8 cellular contexts compared by ENCODE assay signal in genomic region chr20:48869442-48869841, GRCh38. TPM values are rescaled to one million over a fixed set of nuclear protein-coding genes. Genes with fewer than 3 reads are reported as not detected.
DNase-seq lines count a peak whose midpoint lies in the region; ATAC-seq, FAIRE-seq and TF ChIP-seq lines count a peak whose summit lies in the region.
"Not testable (repeated sequence)": the region's sequence is repeated elsewhere in the genome, so short reads cannot be mapped to it uniquely, and the experiment has no call there.

No MANE protein-coding gene starts in this region.

- not testable (repeated sequence) for H3K36me3 Mint-ChIP-seq in WTC11; neural crest cell (ENCODE audit: low read depth)

- H3K27ac ChIP-seq in HEK293 (ENCODE audit: extremely low read depth, low read depth, low read length); K562 (ENCODE audit: extremely low read depth, low read depth, low read length): not testable (repeated sequence)
- peak overlapping the region; percentile 71 for H3K27ac ChIP-seq in HL-60 (replicated peaks)
- peak overlapping the region; percentile 59 for H3K27ac ChIP-seq in psoas muscle
- H3K27ac ChIP-seq in gastrocnemius medialis = peak overlapping the region in 3 of 4 donors; percentile 71 to 76 (median 72)

- not testable (repeated sequence) for DNase-seq in HL-60 (ENCODE audit: low read depth in 1 of 2, low spot score in 1 of 2); HTR-8/SVneo (ENCODE audit: insufficient read length, low spot score); WTC11 (ENCODE audit: low spot score); K562 (ENCODE audit: extremely low read depth in 1 of 4, low spot score in 3 of 4); neural crest cell (ENCODE audit: low read depth, low spot score); psoas muscle; gastrocnemius medialis

- intact Hi-C loops in K562 (cut with micrococcal nuclease); psoas muscle (cut with DNase I); gastrocnemius medialis (cut with DNase I; ENCODE audit: low total_unique reads): not testable (repeated sequence)

- not testable (repeated sequence) for H3K27me3 ChIP-seq in HL-60 (ENCODE audit: insufficient read depth, poor library complexity, severe bottlenecking); K562 (ENCODE audit: control insufficient read depth in 2 of 2, insufficient read depth in 2 of 2, low read length in 2 of 2); psoas muscle (ENCODE audit: insufficient read depth in 3 of 3, low read length in 2 of 3); gastrocnemius medialis

- H3K27ac Mint-ChIP-seq in WTC11 (peak overlapping the region; percentile 65; the same call in 1 of the 2 replicates), neural crest cell (ENCODE audit: unreplicated experiment) (peak overlapping the region; percentile 32)

- not testable (repeated sequence) for H2AFZ ChIP-seq in K562 (ENCODE audit: low read depth, low read length)

- H3K4me1 Mint-ChIP-seq in WTC11, neural crest cell: not testable (repeated sequence)

- not testable (repeated sequence) for ATAC-seq in WTC11, K562, psoas muscle, gastrocnemius medialis

- CTCF ChIA-PET in HEK293 (lab: Yijun Ruan, JAX); WTC11 (lab: Charles Lee); K562 (lab: Yijun Ruan, JAX; ENCODE audit: low intra/inter-chr PET ratio): not testable (repeated sequence)

- in situ Hi-C loops in K562 (cut with MboI); gastrocnemius medialis (cut with MboI; ENCODE audit: low sequenced_read_pairs in 4 of 4): not testable (repeated sequence)

- not testable (repeated sequence) for H3K4me3 Mint-ChIP-seq in WTC11, neural crest cell

- not testable (repeated sequence) for TF ChIP-seq EP300 in K562 (IDR thresholded peaks at IDR 0.05; ENCODE audit: low read length)

- H4K20me1 ChIP-seq in K562 (replicated peaks; ENCODE audit: control insufficient read depth, insufficient read depth, low read length) = not testable (repeated sequence)

- POLR2A ChIA-PET in HEK293 (lab: Yijun Ruan, JAX); WTC11 (lab: Charles Lee); K562 (lab: Yijun Ruan, JAX): not testable (repeated sequence)

- H3K9ac ChIP-seq in K562 (ENCODE audit: insufficient read depth in 1 of 2, low read depth in 2 of 2, low read length in 2 of 2) = not testable (repeated sequence)

- not testable (repeated sequence) for TF ChIP-seq CTCF in HEK293 (tag by site-specific recombination; IDR thresholded peaks at IDR 0.05); HL-60 (IDR thresholded peaks at IDR 0.05; ENCODE audit: insufficient read depth, low read length); WTC11 (IDR thresholded peaks at IDR 0.05); K562 (IDR thresholded peaks at IDR 0.05 in 2 of 3, conservative IDR thresholded peaks at IDR 0.05 in 1 of 3; ENCODE audit: insufficient read depth in 2 of 3, low read depth in 1 of 3, low read length in 3 of 3); neural crest cell (conservative IDR thresholded peaks at IDR 0.05); psoas muscle (IDR thresholded peaks at IDR 0.05); gastrocnemius medialis (IDR thresholded peaks at IDR 0.05 in 4 of 5, conservative IDR thresholded peaks at IDR 0.05 in 1 of 5)

- H3K9me1 ChIP-seq in K562 (ENCODE audit: control insufficient read depth, insufficient read depth, low read length) = not testable (repeated sequence)

- H3K9me3 ChIP-seq in HEK293 (ENCODE audit: control insufficient read depth, insufficient read depth, low read depth, low read length); K562 (replicated peaks; ENCODE audit: control insufficient read depth, insufficient read depth, low read depth, low read length); psoas muscle; gastrocnemius medialis: not testable (repeated sequence)

- not testable (repeated sequence) for H3K9me3 Mint-ChIP-seq in WTC11, neural crest cell

- not testable (repeated sequence) for H3K36me3 ChIP-seq in HEK293 (ENCODE audit: control insufficient read depth in 2 of 2, insufficient read depth in 1 of 2, low read length in 2 of 2); K562 (ENCODE audit: control insufficient read depth, insufficient read depth, low read length); psoas muscle (ENCODE audit: insufficient read depth in 1 of 2, low read depth in 1 of 2); gastrocnemius medialis

- FAIRE-seq in HTR-8/SVneo (lab: Jason Lieb, UNC) = peak; percentile 51
- not testable (repeated sequence) for FAIRE-seq in K562 (lab: Jason Lieb, UNC)

- not testable (repeated sequence) for H3K4me3 ChIP-seq in HEK293 (ENCODE audit: low read depth, low read length); HL-60 (replicated peaks; ENCODE audit: insufficient read depth, low read length); K562; psoas muscle; gastrocnemius medialis

- not testable (repeated sequence) for H3K4me2 ChIP-seq in K562 (ENCODE audit: insufficient read depth, low read length)

- H3K4me1 ChIP-seq in HEK293 (ENCODE audit: control insufficient read depth, insufficient read depth, low read length); K562 (replicated peaks in 1 of 2; ENCODE audit: control insufficient read depth in 2 of 2, insufficient read depth in 2 of 2, low read length in 2 of 2); psoas muscle: not testable (repeated sequence)
- H3K4me1 ChIP-seq in gastrocnemius medialis = peaks cover 8 to 22% of the 10 kb centered on the region in 2 donors

- not testable (repeated sequence) for H3K79me2 ChIP-seq in K562 (ENCODE audit: control insufficient read depth, insufficient read depth, low read length)

- not testable (repeated sequence) for BruUV-seq in K562 (replicated peaks; lab: Mats Ljungman, UMichigan)

- H3K27me3 Mint-ChIP-seq in WTC11 (ENCODE audit: low read depth); neural crest cell (ENCODE audit: low read depth): not testable (repeated sequence)

- TF ChIP-seq RAD21 in K562 (CRISPR knock-in tag; conservative IDR thresholded peaks at IDR 0.05 in 1 of 2, IDR thresholded peaks at IDR 0.05 in 1 of 2) = not testable (repeated sequence)

- TF ChIP-seq POLR2A in K562 (conservative IDR thresholded peaks at IDR 0.05); gastrocnemius medialis (IDR thresholded peaks at IDR 0.05): not testable (repeated sequence)

RNA-seq across cellular contexts. Expression of gene PREX1, which starts 41.6 kb away (rescaled TPM):
- total RNA-seq in WTC11 (2021) (14.2 to 17.3 TPM (median 15.5 TPM) in 3 replicates), K562 (2014; rRNA removed) (5.4 and 9.3 TPM in 2 replicates), K562 (2014; rRNA removed; fragmentation: Illumina TruSeq; extraction: Trizol) (3.3 and 5.1 TPM in 2 replicates), K562 (2015; rRNA removed; fragmentation: Illumina TruSeq; extraction: Trizol) (4.7 and 4.8 TPM in 2 replicates), K562 (2021) (9.0 and 10.4 TPM in 2 replicates), neural crest cell (72.4 and 73.7 TPM in 2 replicates), psoas muscle (1 to 10 TPM; 5.3 to 8.3 (median 6.9) TPM), gastrocnemius medialis (10 to 100 TPM in 1 of 4 donors, 1 to 10 TPM in 3; 7.5 to 10.9 (median 9.1) TPM)
- total RNA-seq in K562 (2011; cell fraction: chromatin; rRNA removed; ENCODE audit: low replicate concordance) = 7.3 and 17.0 TPM in 2 replicates
- 5.9 and 8.0 TPM in 2 replicates for total RNA-seq in K562 (2011; cell fraction: nucleolus; rRNA removed)
- 7.9 and 9.6 TPM in 2 replicates for total RNA-seq in K562 (2011; cell fraction: nucleoplasm; rRNA removed)
- polyA plus RNA-seq in K562 (2011; rRNA removed) (1.8 and 4.9 TPM in 2 replicates), K562 (2014; fragmentation: Illumina TruSeq; extraction: Trizol) (5.5 and 6.1 TPM in 2 replicates), K562 (2014; fragmentation: Nextera tagmentation; extraction: Ambion mirVana) (1 to 10 TPM in 1 of 2 experiments, under 1 TPM in 1; 0.37 to 1.6 TPM), K562 (2014; rRNA removed) (4.2 and 4.4 TPM in 2 replicates), psoas muscle (1 to 10 TPM; 2.5 to 4.0 (median 3.5) TPM)
- 2.5 and 2.6 TPM in 2 replicates for polyA plus RNA-seq in K562 (2011; cell fraction: cytosol; rRNA removed)
- 5.3 and 7.3 TPM in 2 replicates for polyA plus RNA-seq in K562 (2011; cell fraction: nucleus; rRNA removed)
- 5.7 and 10.6 TPM in 2 replicates for polyA plus RNA-seq in K562 (2012)
- 3.3 and 4.7 TPM in 2 replicates for polyA minus RNA-seq in K562 (2011; rRNA and poly(A)+ RNA removed)
- 1.6 and 4.8 TPM in 2 replicates for polyA minus RNA-seq in K562 (2011; cell fraction: cytosol; rRNA and poly(A)+ RNA removed)
- polyA minus RNA-seq in K562 (2011; cell fraction: nucleus; rRNA and poly(A)+ RNA removed) = 2.7 and 8.8 TPM in 2 replicates

RNA-seq across cellular contexts. Expression of gene ARFGEF2, which starts 52.1 kb away (rescaled TPM):
- total RNA-seq in WTC11 (2021) = 17.3 to 20.9 TPM (median 17.7 TPM) in 3 replicates
- total RNA-seq in K562 (2011; cell fraction: chromatin; rRNA removed; ENCODE audit: low replicate concordance) = 31.2 and 69.0 TPM in 2 replicates
- 19.2 and 25.7 TPM in 2 replicates for total RNA-seq in K562 (2011; cell fraction: nucleolus; rRNA removed)
- 20.0 and 31.2 TPM in 2 replicates for total RNA-seq in K562 (2011; cell fraction: nucleoplasm; rRNA removed)
- 13.5 and 17.0 TPM in 2 replicates for total RNA-seq in K562 (2014; rRNA removed)
- total RNA-seq in K562 (2014; rRNA removed; fragmentation: Illumina TruSeq; extraction: Trizol) = 17.8 and 18.7 TPM in 2 replicates
- 17.6 and 18.1 TPM in 2 replicates for total RNA-seq in K562 (2015; rRNA removed; fragmentation: Illumina TruSeq; extraction: Trizol)
- total RNA-seq in K562 (2021) = 16.8 and 18.8 TPM in 2 replicates
- polyA plus RNA-seq in K562 (2011; rRNA removed) = 10.1 and 13.5 TPM in 2 replicates
- polyA plus RNA-seq in K562 (2011; cell fraction: cytosol; rRNA removed) = 5.8 and 7.7 TPM in 2 replicates
- polyA plus RNA-seq in K562 (2011; cell fraction: nucleus; rRNA removed) = 19.2 and 21.4 TPM in 2 replicates
- 9.0 and 9.8 TPM in 2 replicates for polyA plus RNA-seq in K562 (2012)
- polyA plus RNA-seq in K562 (2014; fragmentation: Illumina TruSeq; extraction: Trizol) = 12.7 and 13.7 TPM in 2 replicates
- polyA plus RNA-seq in K562 (2014; fragmentation: Nextera tagmentation; extraction: Ambion mirVana) = 1 to 10 TPM; 4.2 TPM
- polyA plus RNA-seq in K562 (2014; rRNA removed) = 9.1 and 9.4 TPM in 2 replicates
- polyA minus RNA-seq in K562 (2011; rRNA and poly(A)+ RNA removed) = 33.9 and 36.1 TPM in 2 replicates
- 12.8 and 16.2 TPM in 2 replicates for polyA minus RNA-seq in K562 (2011; cell fraction: cytosol; rRNA and poly(A)+ RNA removed)
- polyA minus RNA-seq in K562 (2011; cell fraction: nucleus; rRNA and poly(A)+ RNA removed) = 11.7 and 19.5 TPM in 2 replicates
- total RNA-seq in neural crest cell = 16.9 and 18.0 TPM in 2 replicates
- 10 to 100 TPM; 21.3 to 36.1 (median 23.4) TPM for total RNA-seq in psoas muscle
- polyA plus RNA-seq in psoas muscle = 10 to 100 TPM in 2 of 3 donors, 1 to 10 TPM in 1; 7.8 to 23.7 (median 12.5) TPM
- total RNA-seq in gastrocnemius medialis = 10 to 100 TPM; 25.6 to 41.0 (median 33.5) TPM
